15 cellular contexts compared by ENCODE assay signal in genomic region chr2:134134313-134134706, GRCh38.
DNase-seq lines count a peak whose midpoint lies in the region; ATAC-seq, FAIRE-seq and TF ChIP-seq lines count a peak whose summit lies in the region.
"Had no signal": no experiment of that assay in that cellular context is flagged by ENCODE, and none has a peak within 500 bp of the region (broad histone marks: within the 10 kb centered on the region; RNA-seq: fewer than 3 reads in every experiment).

No MANE protein-coding gene starts in this region.

- TF ChIP-seq POLR2A in HepG2 (IDR thresholded peaks at IDR 0.05; ENCODE audit: insufficient read depth in 1 of 2, low read depth in 2 of 2, low read length in 2 of 2) (no peak), right lobe of liver (IDR thresholded peaks at IDR 0.05) (no peak)

- WGBS in HepG2 (ENCODE audit: low lambda C conversion rate): 96% methylated on average over 2 of the region's 2 CpGs
- WGBS in right lobe of liver (ENCODE audit: insufficient coverage, low coverage, low lambda C conversion rate, missing lambda C conversion rate): 78% methylated on average over 1 of the region's 2 CpGs

- no peak overlapping the region for H2AFZ ChIP-seq in HepG2 (ENCODE audit: low read length)
- H2AFZ ChIP-seq in Karpas-422 (ENCODE audit: low read length): no peak overlapping the region

- ATAC-seq in HepG2: no peak
- ATAC-seq in right lobe of liver: no peak
- ATAC-seq: Panc1 had no signal

- TF ChIP-seq CTCF in HepG2 (CRISPR knock-in tag; IDR thresholded peaks at IDR 0.05) (no peak), right lobe of liver (IDR thresholded peaks at IDR 0.05) (no peak)

- H3K9me3 ChIP-seq in HepG2 (ENCODE audit: low read length) (no peaks in the 10 kb centered on the region), right lobe of liver (no peaks in the 10 kb centered on the region), iPS-20b (ENCODE audit: insufficient read depth, low read depth, low read length) (no peaks in the 10 kb centered on the region; the same call in 1 of the 2 replicates), Karpas-422 (ENCODE audit: low read length) (no peaks in the 10 kb centered on the region)
- H3K9me3 ChIP-seq: BE2C had no signal

- FAIRE-seq in HepG2 (lab: Jason Lieb, UNC): no peak

- H4K20me1 ChIP-seq in HepG2 (ENCODE audit: insufficient read depth, low read length) (no peaks in the 10 kb centered on the region), Karpas-422 (ENCODE audit: insufficient read depth, low read depth, low read length) (peaks cover 51% of the 10 kb centered on the region)

- no peaks in the 10 kb centered on the region for H3K9me2 ChIP-seq in Karpas-422 (replicated peaks; ENCODE audit: insufficient read depth, low read length)

- TF ChIP-seq EP300 in HepG2 (IDR thresholded peaks at IDR 0.05; ENCODE audit: low read depth in 2 of 2, low read length in 2 of 2): no peak
- TF ChIP-seq EP300 in HepG2 (CRISPR knock-in tag; IDR thresholded peaks at IDR 0.05; ENCODE audit: borderline replicate concordance): no peak

- no peak overlapping the region for H3K4me3 ChIP-seq in HepG2 (replicated peaks in 1 of 3; ENCODE audit: insufficient read depth in 1 of 3, low read depth in 2 of 3, low read length in 3 of 3)
- no peak overlapping the region for H3K4me3 ChIP-seq in right lobe of liver
- H3K4me3 ChIP-seq in iPS-20b (ENCODE audit: low read length): peak overlapping the region; percentile 51
- no peak overlapping the region for H3K4me3 ChIP-seq in Karpas-422 (ENCODE audit: low read length)

- intact Hi-C loops in HepG2 (cut with micrococcal nuclease; ENCODE audit: unreplicated experiment): no loop called here
- intact Hi-C loops in right lobe of liver (cut with DNase I): no loop called here
- intact Hi-C loops in posterior vena cava (cut with DNase I): no loop called here

- H3K79me2 ChIP-seq in HepG2 (ENCODE audit: insufficient read depth, low read length): peaks cover 56% of the 10 kb centered on the region
- H3K79me2 ChIP-seq in Karpas-422 (ENCODE audit: low read length): no peaks in the 10 kb centered on the region

- H3K36me3 ChIP-seq in HepG2 (replicated peaks in 1 of 2; ENCODE audit: control insufficient read depth in 1 of 2, insufficient read depth in 2 of 2, low read length in 2 of 2) (peaks cover 0 to 4% of the 10 kb centered on the region in 2 experiments; a peak in 1 of 5 replicates), right lobe of liver (no peaks in the 10 kb centered on the region), iPS-20b (ENCODE audit: insufficient read depth, low read depth, low read length) (no peaks in the 10 kb centered on the region), Karpas-422 (ENCODE audit: insufficient read depth, low read length) (no peaks in the 10 kb centered on the region)
- H3K36me3 ChIP-seq: BE2C had no signal

- H3K27ac ChIP-seq in HepG2 (ENCODE audit: extremely low read length, insufficient read depth, low read length) (no peak overlapping the region), right lobe of liver (no peak overlapping the region), iPS-20b (ENCODE audit: low read length) (peak overlapping the region; percentile 69), Karpas-422 (ENCODE audit: low read length) (no peak overlapping the region)

- H3K4me2 ChIP-seq in HepG2 (ENCODE audit: low read depth, low read length): no peak overlapping the region
- H3K4me2 ChIP-seq in Karpas-422 (ENCODE audit: low read depth, low read length, poor library complexity, severe bottlenecking): no peak overlapping the region

- H3K4me1 ChIP-seq in HepG2 (ENCODE audit: insufficient read depth, low read length): peaks cover 41% of the 10 kb centered on the region
- peaks cover 0 to 53% (median 9%) of the 10 kb centered on the region in 4 donors for H3K4me1 ChIP-seq in right lobe of liver
- peaks cover 30% of the 10 kb centered on the region; the same call in 1 of the 2 replicates for H3K4me1 ChIP-seq in iPS-20b (ENCODE audit: insufficient read depth, low read length)
- peaks cover under 1% of the 10 kb centered on the region; the same call in 1 of the 2 replicates for H3K4me1 ChIP-seq in Karpas-422 (ENCODE audit: low read length)
- H3K4me1 ChIP-seq: BE2C had no signal

- TF ChIP-seq RAD21 in HepG2 (CRISPR knock-in tag; IDR thresholded peaks at IDR 0.05): no peak

- H3K27me3 ChIP-seq in HepG2 (ENCODE audit: control insufficient read depth in 1 of 2, insufficient read depth in 2 of 2, low read length in 2 of 2) (no peaks in the 10 kb centered on the region), right lobe of liver (no peaks in the 10 kb centered on the region), iPS-20b (ENCODE audit: insufficient read depth, low read length) (no peaks in the 10 kb centered on the region), Karpas-422 (ENCODE audit: low read length) (no peaks in the 10 kb centered on the region)
- H3K27me3 ChIP-seq: BE2C had no signal

- POLR2A ChIA-PET in HepG2 (lab: Yijun Ruan, JAX): no interaction called here

- DNase-seq in HepG2 (ENCODE audit: low spot score) (no peak), right lobe of liver (no peak), RPMI8226 (peak; percentile 28), Karpas-422 (no peak), posterior vena cava (ENCODE audit: low spot score) (no peak)
- DNase-seq in stimulated activated CD4-positive, alpha-beta T cell treated with anti-CD3 and anti-CD28 coated beads, Interleukin-4, amount 100 ng/mL, for 24 hours: no peak
- DNase-seq: BE2C, IMR-90, NCI-H2029, NCI-H2171 treated with DMSO at 0.1 percent for 48 hours, NCI-H510A, NCI-H82, SHP77 treated with DMSO at 0.1 percent for 48 hours had no signal

- no TSS peak for BruUV-seq in HepG2 (replicated peaks; lab: Mats Ljungman, UMichigan)

- CTCF ChIA-PET in HepG2 (lab: Yijun Ruan, JAX; ENCODE audit: low intra/inter-chr PET ratio, low total read pairs): no interaction called here

- in situ Hi-C loops in HepG2 (cut with HindIII; ENCODE audit: extremely low pct_ligation_motif_present, low pct_unique_long_range_greater_than_20kb): no loop called here

- H3K9ac ChIP-seq in HepG2 (ENCODE audit: insufficient read depth, low read depth, low read length) (no peak overlapping the region), iPS-20b (ENCODE audit: low read depth, low read length) (peak overlapping the region; percentile 52; the same call in 1 of the 2 replicates), Karpas-422 (ENCODE audit: low read length) (no peak overlapping the region)

TF ChIP-seq in HepG2, 621 proteins besides CTCF, POLR2A, EP300 and RAD21:
- TF ChIP-seq RBM22 (optimal IDR thresholded peaks at IDR 0.05; ENCODE audit: low read length): peak; percentile 46
- no peak for TF ChIP-seq ZBTB14 (CRISPR knock-in tag; IDR thresholded peaks at IDR 0.05)
TF ChIP-seq in HepG2: peak in this region for 1.
